ENCODE assay signal across 23 cellular contexts in the genomic region with DNA sequence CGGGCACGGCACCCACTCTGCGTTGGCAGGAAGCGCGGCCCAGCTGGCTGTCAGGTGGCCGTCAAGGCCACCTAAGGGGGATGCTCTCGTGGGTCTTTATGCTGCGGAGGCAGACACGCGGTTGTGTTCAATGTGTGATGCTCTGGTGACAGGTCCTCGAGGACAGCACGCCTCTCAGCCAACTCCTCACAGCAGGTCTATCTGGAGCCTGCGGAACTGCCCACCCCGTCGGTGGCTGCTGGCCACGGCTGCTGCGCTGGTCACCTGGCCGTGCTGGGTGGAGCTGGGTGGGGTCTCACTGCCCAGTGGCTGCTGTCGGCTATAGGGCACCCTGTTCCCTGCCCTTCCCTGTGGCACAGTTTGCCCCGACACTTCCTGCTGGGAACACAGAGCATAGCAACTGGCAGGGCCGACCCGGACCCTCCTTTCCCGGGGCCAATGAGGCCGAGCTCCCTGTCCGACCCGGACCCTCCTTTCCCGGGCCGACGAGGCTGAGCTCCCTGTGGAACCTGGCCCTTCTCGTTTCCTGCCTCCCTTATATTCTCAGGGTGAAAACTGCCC. TPM values are rescaled to one million over a fixed set of nuclear protein-coding genes. Genes with fewer than 3 reads are reported as not detected.
DNase-seq lines count a peak whose midpoint lies in the region; ATAC-seq, FAIRE-seq and TF ChIP-seq lines count a peak whose summit lies in the region.
"Had no signal": no experiment of that assay in that cellular context is flagged by ENCODE, and none has a peak within 500 bp of the region (broad histone marks: within the 10 kb centered on the region; RNA-seq: fewer than 3 reads in every experiment).

No MANE protein-coding gene starts in this region.

- H3K36me3 ChIP-seq in RWPE2 (ENCODE audit: low read depth) (no peaks in the 10 kb centered on the region), HepG2 (replicated peaks in 1 of 2; ENCODE audit: control insufficient read depth in 1 of 2, insufficient read depth in 2 of 2, low read length in 2 of 2) (peaks cover 7 to 30% of the 10 kb centered on the region in 2 experiments; a peak in 4 of 5 replicates), spleen (peaks cover 0 to 29% (median 6%) of the 10 kb centered on the region in 6 donors)
- H3K36me3 ChIP-seq: BLaER1, SJCRH30 had no signal

- H3K27ac ChIP-seq in RWPE2 (ENCODE audit: poor library complexity, severe bottlenecking) = no peak overlapping the region
- peak overlapping the region; percentile 40 for H3K27ac ChIP-seq in angular gyrus (ENCODE audit: low read depth, low read length)
- H3K27ac ChIP-seq in HepG2 (ENCODE audit: extremely low read length, insufficient read depth, low read length) = no peak overlapping the region
- no peak overlapping the region for H3K27ac ChIP-seq in spleen
- H3K27ac ChIP-seq: BLaER1, RWPE1, SJCRH30 had no signal

- TF ChIP-seq CTCF in RWPE2 (IDR thresholded peaks at IDR 0.05; ENCODE audit: poor library complexity, severe bottlenecking) = no peak
- TF ChIP-seq CTCF in HepG2 (CRISPR knock-in tag; IDR thresholded peaks at IDR 0.05) = no peak
- no peak for TF ChIP-seq CTCF in spleen (IDR thresholded peaks at IDR 0.05 in 8 of 11, conservative IDR thresholded peaks at IDR 0.05 in 3 of 11)

- H3K4me1 ChIP-seq in RWPE2 (ENCODE audit: insufficient read depth, poor library complexity, severe bottlenecking) = no peaks in the 10 kb centered on the region
- no peaks in the 10 kb centered on the region for H3K4me1 ChIP-seq in HepG2 (ENCODE audit: insufficient read depth, low read length)
- H3K4me1 ChIP-seq in spleen = no peaks in the 10 kb centered on the region
- H3K4me1 ChIP-seq: BLaER1, SJCRH30 had no signal

- no peaks in the 10 kb centered on the region for H4K20me1 ChIP-seq in HepG2 (ENCODE audit: insufficient read depth, low read length)
- H4K20me1 ChIP-seq: BLaER1 had no signal

- H3K27me3 ChIP-seq in RWPE2 (ENCODE audit: insufficient read depth, poor library complexity, severe bottlenecking) (peaks cover 7% of the 10 kb centered on the region), HepG2 (ENCODE audit: control insufficient read depth in 1 of 2, insufficient read depth in 2 of 2, low read length in 2 of 2) (no peaks in the 10 kb centered on the region), spleen (replicated peaks in 1 of 7) (peaks cover 0 to 4% (median 0%) of the 10 kb centered on the region in 7 donors)
- H3K27me3 ChIP-seq: SJCRH30 had no signal

- H3K9ac ChIP-seq in HepG2 (ENCODE audit: insufficient read depth, low read depth, low read length) = no peak overlapping the region
- H3K9ac ChIP-seq: BLaER1 had no signal

- no peak for TF ChIP-seq POLR2A in HepG2 (IDR thresholded peaks at IDR 0.05; ENCODE audit: insufficient read depth in 1 of 2, low read depth in 2 of 2, low read length in 2 of 2)
- TF ChIP-seq POLR2A in spleen (IDR thresholded peaks at IDR 0.05) = no peak

- H3K4me2 ChIP-seq in HepG2 (ENCODE audit: low read depth, low read length) = no peak overlapping the region
- H3K4me2 ChIP-seq: BLaER1 had no signal

- H3K4me3 ChIP-seq in RWPE2 (ENCODE audit: severe bottlenecking) (no peak overlapping the region), HepG2 (replicated peaks in 1 of 3; ENCODE audit: insufficient read depth in 1 of 3, low read depth in 2 of 3, low read length in 3 of 3) (no peak overlapping the region), spleen (no peak overlapping the region)
- H3K4me3 ChIP-seq: BLaER1, SJCRH30 had no signal

- BruUV-seq in HepG2 (replicated peaks; lab: Mats Ljungman, UMichigan) = no TSS peak

- no peak for FAIRE-seq in HepG2 (lab: Jason Lieb, UNC)
- no peak for FAIRE-seq in GM19239 (lab: Jason Lieb, UNC)
- FAIRE-seq: G401.6, GM18507 had no signal

- no peak overlapping the region for H2AFZ ChIP-seq in HepG2 (ENCODE audit: low read length)

- TF ChIP-seq RAD21 in HepG2 (CRISPR knock-in tag; IDR thresholded peaks at IDR 0.05) = no peak

- TF ChIP-seq EP300 in HepG2 (IDR thresholded peaks at IDR 0.05; ENCODE audit: low read depth in 2 of 2, low read length in 2 of 2) = no peak
- no peak for TF ChIP-seq EP300 in HepG2 (CRISPR knock-in tag; IDR thresholded peaks at IDR 0.05; ENCODE audit: borderline replicate concordance)

- DNase-seq in RWPE2 (ENCODE audit: low spot score) (peak; percentile 55), HepG2 (ENCODE audit: low spot score) (no peak), spleen (peak; percentile 72), T-helper 9 cell (no peak), DMS 273 (lab: John Stamatoyannopoulos, UW; ENCODE audit: unreplicated experiment) (no peak), GM19239 (ENCODE audit: insufficient read length, low spot score) (no peak)
- DNase-seq: CD8-positive, alpha-beta T cell; DMS153; GOT3; HCEC 1CT; KG1; NCI-H1092 treated with DMSO at 0.1 percent for 48 hours; NCI-H1436 treated with DMSO at 0.1 percent for 48 hours; NCI-H1930; NCI-H510A; SJCRH30 had no signal

- 93% methylated on average over 21 of the region's 30 CpGs for WGBS in HepG2 (ENCODE audit: low lambda C conversion rate)
- 88 to 90% (median 89%) methylated on average over 29 to 30 of the region's 30 CpGs for WGBS in spleen, 5 donors

- ATAC-seq in RWPE2 (ENCODE audit: low read depth) = no peak
- no peak for ATAC-seq in HepG2
- ATAC-seq: CD8-positive, alpha-beta T cell had no signal

- in situ Hi-C loops in HepG2 (cut with HindIII; ENCODE audit: extremely low pct_ligation_motif_present, low pct_unique_long_range_greater_than_20kb) = no loop called here

- intact Hi-C loops in HepG2 (cut with micrococcal nuclease; ENCODE audit: unreplicated experiment) = no loop called here
- intact Hi-C loops in spleen (cut with DNase I; ENCODE audit: low total_unique reads) = no loop called here

- H3K79me2 ChIP-seq in HepG2 (ENCODE audit: insufficient read depth, low read length) = no peaks in the 10 kb centered on the region

- CTCF ChIA-PET in HepG2 (lab: Yijun Ruan, JAX; ENCODE audit: low intra/inter-chr PET ratio, low total read pairs) = no interaction called here

- POLR2A ChIA-PET in HepG2 (lab: Yijun Ruan, JAX) = no interaction called here

- H3K9me3 ChIP-seq in RWPE2 (ENCODE audit: severe bottlenecking) (no peaks in the 10 kb centered on the region), HepG2 (ENCODE audit: low read length) (no peaks in the 10 kb centered on the region), spleen (no peaks in the 10 kb centered on the region)
- H3K9me3 ChIP-seq: BLaER1, SJCRH30 had no signal

TF ChIP-seq in HepG2, 621 proteins besides CTCF, POLR2A, EP300 and RAD21:
- no peak for TF ChIP-seq CCDC6 (CRISPR knock-in tag; IDR thresholded peaks at IDR 0.05)
- TF ChIP-seq AGO2 (optimal IDR thresholded peaks at IDR 0.05; ENCODE audit: low read depth, low read length) = peak; percentile 61

RNA-seq across cellular contexts. Expression of a gene that starts 14.3 kb away (rescaled TPM):
- total RNA-seq in HepG2 (2016; rRNA removed; fragmentation: Illumina TruSeq; extraction: Trizol) (7.2 and 12.6 TPM in 2 replicates), spleen (not detected)
- 0.61 and 0.71 TPM in 2 replicates for total RNA-seq in HepG2 (2016; cell fraction: cytosol; rRNA removed; fragmentation: Illumina TruSeq; extraction: Trizol; ENCODE audit: low read depth)
- 6.7 and 12.9 TPM in 2 replicates for total RNA-seq in HepG2 (2016; cell fraction: insoluble cytoplasmic fraction; rRNA removed; fragmentation: Illumina TruSeq; extraction: Trizol)
- total RNA-seq in HepG2 (2016; cell fraction: membrane; rRNA removed; fragmentation: Illumina TruSeq; extraction: Trizol) = 1.9 and 2.2 TPM in 2 replicates
- total RNA-seq in HepG2 (2016; cell fraction: nucleus; rRNA removed; fragmentation: Illumina TruSeq; extraction: Trizol) = 10.3 and 10.6 TPM in 2 replicates
- polyA plus RNA-seq in HepG2 (2011; rRNA removed) (26.5 and 39.9 TPM in 2 replicates), spleen (under 1 TPM in 1 of 3 donors, not detected in 2; 0.03 TPM)
- polyA plus RNA-seq in HepG2 (2011; cell fraction: cytosol; rRNA removed) = 21.7 and 26.2 TPM in 2 replicates
- polyA plus RNA-seq in HepG2 (2011; cell fraction: nucleus; rRNA removed) = 105 and 121 TPM in 2 replicates
- 45.9 and 52.4 TPM in 2 replicates for polyA plus RNA-seq in HepG2 (2012)
- polyA plus RNA-seq in HepG2 (2016; cell fraction: cytosol; fragmentation: Illumina TruSeq; extraction: Trizol; ENCODE audit: low read depth) = 0.51 and 0.52 TPM in 2 replicates
- polyA plus RNA-seq in HepG2 (2016; cell fraction: insoluble cytoplasmic fraction; fragmentation: Illumina TruSeq; extraction: Trizol; ENCODE audit: low read depth) = 7.0 and 7.3 TPM in 2 replicates
- 1.1 and 1.6 TPM in 2 replicates for polyA plus RNA-seq in HepG2 (2016; cell fraction: membrane; fragmentation: Illumina TruSeq; extraction: Trizol; ENCODE audit: low read depth)
- polyA plus RNA-seq in HepG2 (2016; cell fraction: nucleus; fragmentation: Illumina TruSeq; extraction: Trizol; ENCODE audit: insufficient read depth, low read depth) = 23.6 and 26.7 TPM in 2 replicates
- polyA minus RNA-seq in HepG2 (2011; rRNA and poly(A)+ RNA removed; ENCODE audit: low replicate concordance) = 43.0 TPM in 1 of 2 replicates, not detected in the other
- polyA minus RNA-seq in HepG2 (2011; cell fraction: cytosol; rRNA and poly(A)+ RNA removed) = 8.7 and 12.9 TPM in 2 replicates
- 14.7 and 15.7 TPM in 2 replicates for polyA minus RNA-seq in HepG2 (2011; cell fraction: nucleus; rRNA and poly(A)+ RNA removed)
- total RNA-seq: CD8-positive, alpha-beta T cell; SJCRH30 had no signal

RNA-seq across cellular contexts. Expression of a gene that starts 31.3 kb away (rescaled TPM):
- 19.9 and 58.4 TPM in 2 replicates for total RNA-seq in HepG2 (2016; rRNA removed; fragmentation: Illumina TruSeq; extraction: Trizol)
- 11.2 and 12.3 TPM in 2 replicates for total RNA-seq in HepG2 (2016; cell fraction: cytosol; rRNA removed; fragmentation: Illumina TruSeq; extraction: Trizol; ENCODE audit: low read depth)
- 18.9 and 61.6 TPM in 2 replicates for total RNA-seq in HepG2 (2016; cell fraction: insoluble cytoplasmic fraction; rRNA removed; fragmentation: Illumina TruSeq; extraction: Trizol)
- total RNA-seq in HepG2 (2016; cell fraction: membrane; rRNA removed; fragmentation: Illumina TruSeq; extraction: Trizol) = 12.7 and 13.1 TPM in 2 replicates
- total RNA-seq in HepG2 (2016; cell fraction: nucleus; rRNA removed; fragmentation: Illumina TruSeq; extraction: Trizol) = 43.8 and 53.5 TPM in 2 replicates
- 237 and 317 TPM in 2 replicates for polyA plus RNA-seq in HepG2 (2011; rRNA removed)
- 277 and 280 TPM in 2 replicates for polyA plus RNA-seq in HepG2 (2011; cell fraction: cytosol; rRNA removed)
- polyA plus RNA-seq in HepG2 (2011; cell fraction: nucleus; rRNA removed) = 231 and 240 TPM in 2 replicates
- 150 and 219 TPM in 2 replicates for polyA plus RNA-seq in HepG2 (2012)
- polyA plus RNA-seq in HepG2 (2016; cell fraction: cytosol; fragmentation: Illumina TruSeq; extraction: Trizol; ENCODE audit: low read depth) = 11.6 and 13.0 TPM in 2 replicates
- polyA plus RNA-seq in HepG2 (2016; cell fraction: insoluble cytoplasmic fraction; fragmentation: Illumina TruSeq; extraction: Trizol; ENCODE audit: low read depth) = 18.4 and 19.4 TPM in 2 replicates
- 10.3 and 10.6 TPM in 2 replicates for polyA plus RNA-seq in HepG2 (2016; cell fraction: membrane; fragmentation: Illumina TruSeq; extraction: Trizol; ENCODE audit: low read depth)
- polyA plus RNA-seq in HepG2 (2016; cell fraction: nucleus; fragmentation: Illumina TruSeq; extraction: Trizol; ENCODE audit: insufficient read depth, low read depth) = 82.4 and 83.6 TPM in 2 replicates
- 117 TPM in 1 of 2 replicates, not detected in the other for polyA minus RNA-seq in HepG2 (2011; rRNA and poly(A)+ RNA removed; ENCODE audit: low replicate concordance)
- 61.5 and 79.5 TPM in 2 replicates for polyA minus RNA-seq in HepG2 (2011; cell fraction: cytosol; rRNA and poly(A)+ RNA removed)
- 44.3 and 53.6 TPM in 2 replicates for polyA minus RNA-seq in HepG2 (2011; cell fraction: nucleus; rRNA and poly(A)+ RNA removed)
- total RNA-seq in spleen = 1 to 10 TPM; 1.6 to 6.4 (median 3.0) TPM
- polyA plus RNA-seq in spleen = 1 to 10 TPM; 1.8 to 4.2 (median 2.0) TPM
- total RNA-seq: CD8-positive, alpha-beta T cell; Daoy; HT1080 had no signal

Comparison
In these comparisons a context has a peak if more than half of its experiments do, and no peak if none do; other contexts are left out.
1. DNase-seq: peak in RWPE2 (single experiment) and spleen (single experiment); none in HepG2 (single experiment), T-helper 9 cell (single experiment), DMS 273 (single experiment) and GM19239 (single experiment).